26 cellular contexts compared by ENCODE assay signal in the genomic region with DNA sequence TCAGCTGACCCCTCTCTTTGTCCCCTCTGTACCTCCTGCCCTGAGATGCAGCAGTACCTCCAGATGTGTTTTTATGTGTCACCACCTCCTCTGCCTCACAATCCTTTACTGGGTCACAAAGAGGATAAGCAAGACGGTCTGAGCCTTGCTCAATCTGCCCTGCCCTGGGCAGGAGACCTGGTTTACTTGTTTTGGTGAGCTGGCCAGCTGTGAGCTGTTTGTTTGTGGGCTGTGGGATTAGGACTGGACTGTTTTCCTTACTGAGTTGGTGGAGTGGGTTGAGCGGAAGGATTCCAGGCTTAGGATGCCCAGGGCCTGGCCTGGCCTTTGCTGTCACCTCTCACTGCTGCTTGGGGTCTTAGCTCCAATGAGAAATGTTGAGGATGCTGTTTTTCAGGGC.
"Had no signal": no experiment of that assay in that cellular context is flagged by ENCODE, and none has a peak within 500 bp of the region (broad histone marks: within the 10 kb centered on the region; RNA-seq: fewer than 3 reads in every experiment).

No MANE protein-coding gene starts in this region.

- H3K27ac Mint-ChIP-seq: activated CD4-positive, alpha-beta T cell treated with anti-CD3 and anti-CD28 coated beads for 36 hours; activated CD8-positive, alpha-beta memory T cell treated with anti-CD3 and anti-CD28 coated beads, Interleukin-2, amount 10 ng/mL, durations not matched to agents 7 days and 5 days; activated CD8-positive, alpha-beta T cell treated with anti-CD3 and anti-CD28 coated beads, Interleukin-2, amount 10 ng/mL, durations not matched to agents 7 days and 5 days; activated naive CD4-positive, alpha-beta T cell treated with anti-CD3 and anti-CD28 coated beads, Interleukin-2, amount 50 U/mL, for 72 hours; natural killer cell; T-helper 2 cell treated with Interferon-gamma antibody and Interleukin-4, amounts not matched to agents 5 μg/mL and 100 μg/mL, for 36 hours had no signal

- H3K36me3 Mint-ChIP-seq: activated CD8-positive, alpha-beta memory T cell treated with anti-CD3 and anti-CD28 coated beads, Interleukin-2, amount 10 ng/mL, durations not matched to agents 7 days and 5 days; activated naive CD4-positive, alpha-beta T cell treated with anti-CD3 and anti-CD28 coated beads, Interleukin-2, amount 50 U/mL, for 72 hours; natural killer cell had no signal

- H3K9me3 Mint-ChIP-seq: activated naive CD4-positive, alpha-beta T cell treated with anti-CD3 and anti-CD28 coated beads, Interleukin-2, amount 50 U/mL, for 72 hours; natural killer cell; T-helper 2 cell treated with Interferon-gamma antibody and Interleukin-4, amounts not matched to agents 5 μg/mL and 100 μg/mL, for 36 hours had no signal

- H3K27me3 ChIP-seq: body of pancreas, neutrophil, upper lobe of left lung had no signal

- H3K36me3 ChIP-seq: esophagus squamous epithelium, left ventricle myocardium inferior, neutrophil, upper lobe of left lung had no signal

- H3K4me1 ChIP-seq: esophagus squamous epithelium, left ventricle myocardium inferior, upper lobe of left lung had no signal

- FAIRE-seq: colon, frontal cortex had no signal

- DNase-seq: activated CD4-positive, alpha-beta T cell treated with anti-CD3 and anti-CD28 coated beads for 36 hours; activated CD4-positive, CD25-positive, alpha-beta regulatory T cell; activated CD8-positive, alpha-beta memory T cell treated with anti-CD3 and anti-CD28 coated beads, Interleukin-2, amount 10 ng/mL, durations not matched to agents 7 days and 5 days; activated CD8-positive, alpha-beta T cell treated with anti-CD3 and anti-CD28 coated beads, Interleukin-2, amount 10 ng/mL, durations not matched to agents 7 days and 5 days; activated naive CD4-positive, alpha-beta T cell; activated T-cell treated with anti-CD3 and anti-CD28 coated beads, Interleukin-2, amount 50 U/mL, for 48 hours; aorta; body of pancreas; dermis blood vessel endothelial cell; effector CD4-positive, alpha-beta T cell; esophagus squamous epithelium; islet precursor cell; left ventricle myocardium inferior; midbrain; natural killer cell; retina; stimulated activated CD4-positive, alpha-beta T cell treated with anti-CD3 and anti-CD28 coated beads, Interleukin-15, amount 100 ng/mL, for 24 hours; stimulated activated naive CD4-positive, alpha-beta T cell treated with Interleukin-2 at 50 U/mL for 16 hours; T-helper 1 cell; upper lobe of left lung had no signal

- H3K4me3 Mint-ChIP-seq: activated CD4-positive, alpha-beta T cell treated with anti-CD3 and anti-CD28 coated beads for 36 hours; activated CD8-positive, alpha-beta memory T cell treated with anti-CD3 and anti-CD28 coated beads, Interleukin-2, amount 10 ng/mL, durations not matched to agents 7 days and 5 days; activated CD8-positive, alpha-beta T cell treated with anti-CD3 and anti-CD28 coated beads, Interleukin-2, amount 10 ng/mL, durations not matched to agents 7 days and 5 days; natural killer cell; T-helper 2 cell treated with Interferon-gamma antibody and Interleukin-4, amounts not matched to agents 5 μg/mL and 100 μg/mL, for 36 hours had no signal

- ATAC-seq: activated CD4-positive, alpha-beta T cell treated with anti-CD3 and anti-CD28 coated beads for 36 hours; activated CD8-positive, alpha-beta memory T cell treated with anti-CD3 and anti-CD28 coated beads, Interleukin-2, amount 10 ng/mL, durations not matched to agents 7 days and 5 days; activated CD8-positive, alpha-beta T cell treated with anti-CD3 and anti-CD28 coated beads, Interleukin-2, amount 10 ng/mL, durations not matched to agents 7 days and 5 days; activated naive CD4-positive, alpha-beta T cell treated with anti-CD3 and anti-CD28 coated beads, Interleukin-2, amount 50 U/mL, for 72 hours; body of pancreas; natural killer cell had no signal

- H3K27me3 Mint-ChIP-seq: activated CD8-positive, alpha-beta memory T cell treated with anti-CD3 and anti-CD28 coated beads, Interleukin-2, amount 10 ng/mL, durations not matched to agents 7 days and 5 days had no signal

- H3K4me3 ChIP-seq: body of pancreas, esophagus squamous epithelium, left ventricle myocardium inferior, upper lobe of left lung had no signal

- H3K4me1 Mint-ChIP-seq: activated CD4-positive, alpha-beta T cell treated with anti-CD3 and anti-CD28 coated beads for 36 hours; activated CD8-positive, alpha-beta memory T cell treated with anti-CD3 and anti-CD28 coated beads, Interleukin-2, amount 10 ng/mL, durations not matched to agents 7 days and 5 days; natural killer cell had no signal

- H3K27ac ChIP-seq: body of pancreas, epithelial cell of prostate, esophagus squamous epithelium, left ventricle myocardium inferior, neutrophil, upper lobe of left lung had no signal

- H3K9me3 ChIP-seq: body of pancreas, esophagus squamous epithelium, left ventricle myocardium inferior, neutrophil, upper lobe of left lung had no signal
